In the genomic region with DNA sequence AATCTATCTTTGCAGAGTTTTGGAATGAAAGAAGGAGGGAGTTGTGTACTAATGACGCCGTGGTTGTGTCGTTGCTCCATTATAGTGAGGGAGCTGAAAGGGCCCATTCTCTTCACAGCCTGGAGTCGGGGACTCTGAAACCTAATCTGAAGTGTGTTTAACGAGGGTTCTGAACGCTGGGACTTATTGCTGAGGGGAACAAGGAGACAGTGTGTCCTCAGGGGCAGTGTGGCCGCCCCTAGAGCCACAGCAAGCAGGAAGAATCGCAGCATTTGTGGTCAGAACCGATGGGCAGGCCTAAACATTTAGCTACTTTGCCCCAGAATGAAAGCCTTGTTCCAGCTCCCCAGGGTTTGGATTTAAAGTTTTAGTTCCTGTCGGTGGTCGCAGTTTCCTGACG, we compare ENCODE assay signal across 34 cellular contexts.
DNase-seq lines count a peak whose midpoint lies in the region; ATAC-seq, FAIRE-seq and TF ChIP-seq lines count a peak whose summit lies in the region.
"Had no signal": no experiment of that assay in that cellular context is flagged by ENCODE, and none has a peak within 500 bp of the region (broad histone marks: within the 10 kb centered on the region; RNA-seq: fewer than 3 reads in every experiment).

No MANE protein-coding gene starts in this region.

- peak overlapping the region; percentile 28 for H3K4me3 Mint-ChIP-seq in nephron progenitor cell
- H3K4me3 Mint-ChIP-seq: activated CD4-positive, alpha-beta T cell treated with anti-CD3 and anti-CD28 coated beads, Interleukin-2, amount 10 ng/mL, durations not matched to agents 24 days and 14 days; activated naive CD8-positive, alpha-beta T cell; CD4-positive, alpha-beta memory T cell; stimulated activated memory B cell treated with anti-CD40 and anti-IgM and Interleukin-4, amounts not matched to agents 10 μg/mL and 1 μg/mL and 100 μg/mL, for 72 hours; T-cell had no signal

- H3K4me1 ChIP-seq in BLaER1 (peaks cover 18% of the 10 kb centered on the region), H1 (replicated peaks in 1 of 4; ENCODE audit: control insufficient read depth in 3 of 4, insufficient read depth in 4 of 4, low read length in 3 of 4) (peaks cover 4 to 27% (median 20%) of the 10 kb centered on the region in 4 experiments), spleen (no peaks in the 10 kb centered on the region)
- H3K4me1 ChIP-seq: left ventricle myocardium inferior, Peyer's patch, psoas muscle, upper lobe of left lung had no signal

- H3K9ac ChIP-seq in BLaER1: no peak overlapping the region
- H3K9ac ChIP-seq in H1 (replicated peaks in 1 of 4; ENCODE audit: extremely low read depth in 1 of 4, low read depth in 3 of 4, low read length in 3 of 4): no peak overlapping the region

- H3K27me3 ChIP-seq in BLaER1 (no peaks in the 10 kb centered on the region), H1 (replicated peaks in 1 of 4; ENCODE audit: control insufficient read depth in 3 of 4, extremely low read depth in 1 of 4, insufficient read depth in 3 of 4, low read length in 3 of 4) (no peaks in the 10 kb centered on the region), spleen (replicated peaks in 1 of 7) (no peaks in the 10 kb centered on the region)
- H3K27me3 ChIP-seq: neutrophil, Peyer's patch, upper lobe of left lung had no signal

- no peak overlapping the region for H3K56ac ChIP-seq in H1 (replicated peaks; ENCODE audit: insufficient read length, low read depth, low read length)

- 87% methylated on average over 12 of the region's 12 CpGs; no CpG with 5 or more reads in 1 of the 2 experiments for WGBS in H1 (ENCODE audit: extremely low coverage in 1 of 2, insufficient coverage in 1 of 2, insufficient read length in 1 of 2, insufficient replicate concordance in 2 of 2, low coverage in 1 of 2, low lambda C conversion rate in 2 of 2, missing lambda C conversion rate in 1 of 2), 2 experiments
- WGBS in spleen, 5 donors: 67 to 77% (median 71%) methylated on average over 12 of the region's 12 CpGs

- no peak overlapping the region for H4K5ac ChIP-seq in H1 (ENCODE audit: insufficient read length, low read depth, low read length)

- H3K18ac ChIP-seq in H1 (ENCODE audit: extremely low read depth, low read length): peak overlapping the region; percentile 65; the same call in 1 of the 2 replicates

- no peak overlapping the region for H2BK120ac ChIP-seq in H1 (replicated peaks; ENCODE audit: low read depth, low read length)

- H3K4me2 ChIP-seq in BLaER1 (peak overlapping the region; percentile 64), H1 (ENCODE audit: insufficient read depth in 1 of 2, low read depth in 2 of 2, low read length in 2 of 2) (peak overlapping the region in 1 of 2 experiments; percentile 41; a peak in 2 of 4 replicates)

- FAIRE-seq in H1 (lab: Jason Lieb, UNC): no peak
- FAIRE-seq: A204.1, bronchial epithelial cell, colon, islet of Langerhans had no signal

- CTCF ChIA-PET in H1 (lab: Charles Lee; ENCODE audit: partially characterized antibody): interaction anchor here (0.9 to 2.6 kb wide), 5 partner anchors 17 to 300 kb away, joined by 3 to 12 read pairs (median 3); no protein-coding TSS in a partner anchor

- H4K8ac ChIP-seq in H1 (ENCODE audit: extremely low read depth, insufficient read depth, low read length): no peak overlapping the region

- H3K36me3 ChIP-seq in BLaER1 (peaks cover 9% of the 10 kb centered on the region; the same call in 1 of the 2 replicates), H1 (ENCODE audit: control insufficient read depth in 2 of 4, insufficient read depth in 4 of 4, low read length in 3 of 4) (0 out of 8 replicates have a peak, but pooled peaks cover 0 to 3% (median 0%) of the 10 kb centered on the region in 4 experiments), spleen (no peaks in the 10 kb centered on the region)
- H3K36me3 ChIP-seq: left ventricle myocardium inferior, neutrophil, Peyer's patch, upper lobe of left lung had no signal

- H2AFZ ChIP-seq in H1 (ENCODE audit: low read length): no peak overlapping the region

- peak overlapping the region; percentile 98 for H2BK12ac ChIP-seq in H1 (ENCODE audit: low read depth, low read length)

- H3K27me3 Mint-ChIP-seq in nephron progenitor cell (ENCODE audit: low read depth, poor library complexity): peaks cover 4% of the 10 kb centered on the region

- no peak overlapping the region for H3K4me3 ChIP-seq in BLaER1
- H3K4me3 ChIP-seq in H1 (ENCODE audit: extremely low read depth in 1 of 4, insufficient read depth in 2 of 4, low read depth in 3 of 4, low read length in 4 of 4): no peak overlapping the region
- no peak overlapping the region for H3K4me3 ChIP-seq in spleen
- H3K4me3 ChIP-seq: left ventricle myocardium inferior, Peyer's patch, psoas muscle, upper lobe of left lung had no signal

- TF ChIP-seq EP300 in H1 (IDR thresholded peaks at IDR 0.05; ENCODE audit: borderline replicate concordance in 1 of 2, low read depth in 2 of 2, low read length in 2 of 2): no peak

- no peak for TF ChIP-seq RAD21 in H1 (IDR thresholded peaks at IDR 0.05 in 1 of 2, conservative IDR thresholded peaks at IDR 0.05 in 1 of 2; ENCODE audit: low read depth in 2 of 2, low read length in 2 of 2)

- H3K4ac ChIP-seq in H1 (replicated peaks; ENCODE audit: insufficient read length, low read depth, low read length): no peak overlapping the region

- POLR2A ChIA-PET in H1 (lab: Charles Lee; ENCODE audit: partially characterized antibody): interaction anchor here (0.6 to 1.8 kb wide), 4 partner anchors 10 to 220 kb away, joined by 3 to 8 read pairs (median 4); no protein-coding TSS in a partner anchor

- ATAC-seq in GM18858 (IDR thresholded peaks at IDR 0.05; ENCODE audit: unreplicated experiment): no peak
- ATAC-seq in GM21526 (IDR thresholded peaks at IDR 0.05; ENCODE audit: low FRiP score, unreplicated experiment): no peak
- ATAC-seq: psoas muscle; stimulated activated memory B cell treated with anti-CD40 and anti-IgM and Interleukin-4, amounts not matched to agents 10 μg/mL and 1 μg/mL and 100 μg/mL, for 72 hours; T-cell had no signal

- H3K9me3 Mint-ChIP-seq in nephron progenitor cell: peaks cover 31% of the 10 kb centered on the region
- H3K9me3 Mint-ChIP-seq: activated CD4-positive, alpha-beta T cell treated with anti-CD3 and anti-CD28 coated beads, Interleukin-2, amount 10 ng/mL, durations not matched to agents 24 days and 14 days had no signal

- H3K27ac ChIP-seq in BLaER1 (peak overlapping the region; percentile 40; the same call in 1 of the 2 replicates), H1 (ENCODE audit: low read depth, low read length) (peak overlapping the region; percentile 43; the same call in 1 of the 2 replicates), spleen (no peak overlapping the region)
- H3K27ac ChIP-seq: epithelial cell of prostate, left ventricle myocardium inferior, neutrophil, Peyer's patch, psoas muscle, upper lobe of left lung, WERI-Rb-1 had no signal

- H2BK20ac ChIP-seq in H1 (ENCODE audit: low read length): 0 out of 2 replicates have a peak overlapping the region, but pooled peaks have one; percentile 52

- TF ChIP-seq POLR2A in H1 (IDR thresholded peaks at IDR 0.05; ENCODE audit: control extremely low read depth in 1 of 2, low read depth in 2 of 2, low read length in 2 of 2): no peak
- no peak for TF ChIP-seq POLR2A in spleen (IDR thresholded peaks at IDR 0.05)

- peak overlapping the region; percentile 82 for H2BK5ac ChIP-seq in H1 (ENCODE audit: low read depth, low read length)

- no peak overlapping the region for H3K23ac ChIP-seq in H1 (ENCODE audit: insufficient read length)

- peaks cover 3 to 39% of the 10 kb centered on the region in 2 experiments; a peak in 3 of 4 replicates for H3K79me2 ChIP-seq in H1 (ENCODE audit: control insufficient read depth in 1 of 2, insufficient read depth in 2 of 2, low read length in 2 of 2)

- no peak for TF ChIP-seq CTCF in H1 (IDR thresholded peaks at IDR 0.05; ENCODE audit: control extremely low read depth in 1 of 3, insufficient read depth in 1 of 3, low read depth in 1 of 3, low read length in 3 of 3)
- TF ChIP-seq CTCF in nephron progenitor cell (IDR thresholded peaks at IDR 0.05): no peak
- no peak for TF ChIP-seq CTCF in spleen (IDR thresholded peaks at IDR 0.05 in 8 of 11, conservative IDR thresholded peaks at IDR 0.05 in 3 of 11)

- H2BK15ac ChIP-seq in H1 (ENCODE audit: low read length): no peak overlapping the region

- peaks cover 51% of the 10 kb centered on the region for H3K4me1 Mint-ChIP-seq in nephron progenitor cell
- H3K4me1 Mint-ChIP-seq: activated CD4-positive, alpha-beta T cell treated with anti-CD3 and anti-CD28 coated beads, Interleukin-2, amount 10 ng/mL, durations not matched to agents 24 days and 14 days; CD4-positive, alpha-beta memory T cell; stimulated activated memory B cell treated with anti-CD40 and anti-IgM and Interleukin-4, amounts not matched to agents 10 μg/mL and 1 μg/mL and 100 μg/mL, for 72 hours; T-cell had no signal

- peak overlapping the region; percentile 97 for H3K27ac Mint-ChIP-seq in nephron progenitor cell
- H3K27ac Mint-ChIP-seq: activated CD4-positive, alpha-beta T cell treated with anti-CD3 and anti-CD28 coated beads, Interleukin-2, amount 10 ng/mL, durations not matched to agents 24 days and 14 days; activated naive CD8-positive, alpha-beta T cell; CD4-positive, alpha-beta memory T cell; stimulated activated memory B cell treated with anti-CD40 and anti-IgM and Interleukin-4, amounts not matched to agents 10 μg/mL and 1 μg/mL and 100 μg/mL, for 72 hours; T-cell had no signal

- H2AK5ac ChIP-seq in H1 (ENCODE audit: low read depth, low read length): peak overlapping the region; percentile 61; the same call in 1 of the 2 replicates

- no peaks in the 10 kb centered on the region; the same call in 1 of the 2 replicates for H3K23me2 ChIP-seq in H1 (ENCODE audit: low read depth, low read length)

- H4K20me1 ChIP-seq in BLaER1: no peaks in the 10 kb centered on the region
- H4K20me1 ChIP-seq in H1 (replicated peaks in 1 of 2; ENCODE audit: control insufficient read depth in 1 of 2, insufficient read depth in 2 of 2, low read length in 2 of 2): no peaks in the 10 kb centered on the region

- peaks cover 3% of the 10 kb centered on the region; the same call in 1 of the 2 replicates for H3K79me1 ChIP-seq in H1 (ENCODE audit: low read depth, low read length)

- no peak overlapping the region for H3K14ac ChIP-seq in H1 (ENCODE audit: insufficient read length)

- H3K36me3 Mint-ChIP-seq in nephron progenitor cell (ENCODE audit: low read depth): peaks cover 61% of the 10 kb centered on the region
- H3K36me3 Mint-ChIP-seq: activated naive CD8-positive, alpha-beta T cell; CD4-positive, alpha-beta memory T cell; stimulated activated memory B cell treated with anti-CD40 and anti-IgM and Interleukin-4, amounts not matched to agents 10 μg/mL and 1 μg/mL and 100 μg/mL, for 72 hours; T-cell had no signal

- H3K9me3 ChIP-seq in BLaER1: peaks cover 24% of the 10 kb centered on the region
- H3K9me3 ChIP-seq in H1 (ENCODE audit: insufficient read depth in 2 of 2, low read depth in 1 of 2, low read length in 1 of 2): 0 out of 4 replicates have a peak, but pooled peaks cover 4 to 5% of the 10 kb centered on the region in 2 experiments
- H3K9me3 ChIP-seq in spleen: peaks cover 0 to 10% (median 0%) of the 10 kb centered on the region in 8 donors
- H3K9me3 ChIP-seq: left ventricle myocardium inferior, neutrophil, Peyer's patch, psoas muscle, upper lobe of left lung had no signal

- peak overlapping the region; percentile 3 for H4K91ac ChIP-seq in H1 (replicated peaks; ENCODE audit: insufficient read length, low read length)

- intact Hi-C loops in spleen (cut with DNase I; ENCODE audit: low total_unique reads): no loop called here

- DNase-seq in NCI-H526 (lab: John Stamatoyannopoulos, UW): peak; percentile 78 to 80
- DNase-seq in H1 (ENCODE audit: low read depth in 1 of 2, low spot score in 2 of 2): no peak
- DNase-seq in nephron progenitor cell: no peak
- no peak for DNase-seq in amniotic stem cell (lab: John Stamatoyannopoulos, UW)
- DNase-seq in spleen: no peak
- DNase-seq: activated CD4-positive, alpha-beta T cell treated with anti-CD3 and anti-CD28 coated beads, Interleukin-2, amount 10 ng/mL, durations not matched to agents 24 days and 14 days; activated CD8-positive, alpha-beta memory T cell treated with anti-CD3 and anti-CD28 coated beads for 24 hours; activated T-cell treated with anti-CD3 and anti-CD28 coated beads for 4 hours; CD4-positive, alpha-beta memory T cell; effector CD4-positive, alpha-beta T cell; GOT3; Kasumi-1; left ventricle myocardium inferior; mesendoderm; NCI-H1417 treated with DMSO at 0.1 percent for 48 hours; NCI-H2081; NCI-H345; NCI-H774; Peyer's patch; psoas muscle; T-cell; upper lobe of left lung; WERI-Rb-1 had no signal

Comparison
In these comparisons a context has a peak if more than half of its experiments do, and no peak if none do; other contexts are left out.
1. H3K27ac ChIP-seq: peak in BLaER1 (single experiment) and H1 (single experiment); none in spleen (0 of 8).
2. DNase-seq: peak in NCI-H526 (2 of 2); none in H1 (0 of 2), nephron progenitor cell (single experiment), amniotic stem cell (single experiment) and spleen (single experiment).